29 cellular contexts compared by ENCODE assay signal in genomic region chr9:99834474-99834873, GRCh38. TPM values are rescaled to one million over a fixed set of nuclear protein-coding genes. Genes with fewer than 3 reads are reported as not detected.
"Had no signal": no experiment of that assay in that cellular context is flagged by ENCODE, and none has a peak within 500 bp of the region (broad histone marks: within the 10 kb centered on the region; RNA-seq: fewer than 3 reads in every experiment).

No MANE protein-coding gene starts in this region.

- ATAC-seq: activated T-cell treated with anti-CD3 and anti-CD28 coated beads, Interleukin-2, amount 50 U/mL, for 4 hours; activated T-helper 17 cell treated with anti-CD3 and anti-CD28 coated beads, Interleukin-2, amount 50 U/mL, for 72 hours; gastroesophageal sphincter had no signal

- H3K36me3 ChIP-seq: brain microvascular endothelial cell had no signal

- DNase-seq: activated CD4-positive, alpha-beta T cell treated with anti-CD3 and anti-CD28 coated beads for 4 hours; activated CD4-positive, alpha-beta T cell treated with anti-CD3 and anti-CD28 coated beads, Interleukin-2, amount 50 U/mL, for 1 hour; activated CD4-positive, alpha-beta T cell treated with anti-CD3 and anti-CD28 coated beads, Interleukin-2, amount 50 U/mL, for 48 hours; activated CD4-positive, CD25-positive, alpha-beta regulatory T cell; activated CD4-positive, CD25-positive, alpha-beta regulatory T cell treated with anti-CD3 and anti-CD28 coated beads, Interleukin-2, amount 50 U/mL, for 72 hours; activated CD8-positive, alpha-beta memory T cell treated with anti-CD3 and anti-CD28 coated beads for 24 hours; activated effector memory CD4-positive, alpha-beta T cell treated with Interleukin-2 at 50 U/mL for 16 hours; activated gamma-delta T cell treated with Interleukin-2 at 50 U/mL for 16 hours; activated naive CD4-positive, alpha-beta T cell treated with anti-CD3 and anti-CD28 coated beads, Interleukin-2, amount 50 U/mL, for 16 hours; activated naive CD4-positive, alpha-beta T cell treated with Interleukin-2 at 50 U/mL for 16 hours; activated T-cell treated with anti-CD3 and anti-CD28 coated beads, Interleukin-2, amount 50 U/mL, for 4 hours; amniotic stem cell; anterior cingulate cortex; brain microvascular endothelial cell; dorsolateral prefrontal cortex; effector memory CD4-positive, alpha-beta T cell; erythroblast; foreskin melanocyte; heart right ventricle; T-helper 1 cell had no signal

- H3K9me3 ChIP-seq: esophagus muscularis mucosa, gastroesophageal sphincter, heart right ventricle had no signal

- H3K9me3 Mint-ChIP-seq: activated T-cell treated with anti-CD3 and anti-CD28 coated beads, Interleukin-2, amount 50 U/mL, for 4 hours; activated T-helper 17 cell treated with anti-CD3 and anti-CD28 coated beads, Interleukin-2, amount 50 U/mL, for 72 hours; central memory CD8-positive, alpha-beta T cell; dendritic cell treated with granulocyte-macrophage colony-stimulating factor and Interleukin-4, amounts not matched to agents 40 ng/mL and 50 ng/mL, for 4 days had no signal

- H3K27ac Mint-ChIP-seq: activated naive CD8-positive, alpha-beta T cell; activated T-helper 17 cell treated with anti-CD3 and anti-CD28 coated beads, Interleukin-2, amount 50 U/mL, for 72 hours; dendritic cell treated with granulocyte-macrophage colony-stimulating factor and Interleukin-4, amounts not matched to agents 40 ng/mL and 50 ng/mL, for 4 days had no signal

- H3K4me3 ChIP-seq: coronary artery, dorsolateral prefrontal cortex, esophagus muscularis mucosa, gastroesophageal sphincter, heart right ventricle, hepatocyte had no signal

- H3K27ac ChIP-seq: brain microvascular endothelial cell, coronary artery, dorsolateral prefrontal cortex, esophagus muscularis mucosa, gastroesophageal sphincter, heart right ventricle, hepatocyte had no signal

- H3K4me3 Mint-ChIP-seq: activated naive CD8-positive, alpha-beta T cell; activated T-cell treated with anti-CD3 and anti-CD28 coated beads, Interleukin-2, amount 50 U/mL, for 4 hours; activated T-helper 17 cell treated with anti-CD3 and anti-CD28 coated beads, Interleukin-2, amount 50 U/mL, for 72 hours; central memory CD8-positive, alpha-beta T cell; dendritic cell treated with granulocyte-macrophage colony-stimulating factor and Interleukin-4, amounts not matched to agents 40 ng/mL and 50 ng/mL, for 4 days had no signal

- H3K4me1 ChIP-seq: esophagus muscularis mucosa, gastroesophageal sphincter had no signal

- H3K4me1 Mint-ChIP-seq: activated T-helper 17 cell treated with anti-CD3 and anti-CD28 coated beads, Interleukin-2, amount 50 U/mL, for 72 hours; central memory CD8-positive, alpha-beta T cell had no signal

RNA-seq across cellular contexts. Expression of gene NR4A3, which starts 12.8 kb away (rescaled TPM):
- total RNA-seq: bronchial epithelial cell had no signal
